ENCODE assay signal across 8 cellular contexts in the genomic region with DNA sequence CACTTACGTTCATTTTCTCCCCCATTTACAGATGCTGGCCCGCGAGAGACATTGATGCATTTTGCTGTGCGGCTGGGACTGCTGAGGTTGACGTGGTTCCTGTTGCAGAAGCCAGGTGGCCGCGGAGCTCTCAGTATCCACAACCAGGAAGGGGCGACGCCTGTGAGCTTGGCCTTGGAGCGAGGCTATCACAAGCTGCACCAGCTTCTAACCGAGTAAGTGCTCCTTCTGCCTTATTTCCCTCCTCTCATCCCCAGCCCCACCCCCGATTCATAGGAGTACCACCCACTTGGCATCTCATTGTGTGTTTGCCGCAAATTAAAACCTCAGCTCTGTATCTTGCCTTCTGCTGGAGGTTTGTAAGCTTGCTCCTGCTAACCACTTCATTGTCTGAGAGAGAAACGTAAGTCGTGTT.
A peak's percentile ranks its signal among the peaks of the same experiment; 100 is the strongest.
DNase-seq lines count a peak whose midpoint lies in the region; FAIRE-seq and TF ChIP-seq lines count a peak whose summit lies in the region.

No MANE protein-coding gene starts in this region.

- H3K4me1 ChIP-seq in rectal smooth muscle tissue (ENCODE audit: control insufficient read depth, insufficient read depth, low read length): peaks cover 12% of the 10 kb centered on the region

- peak overlapping the region; percentile 64 for H3K27ac Mint-ChIP-seq in activated CD4-positive, alpha-beta T cell treated with anti-CD3 and anti-CD28 coated beads, Interleukin-2, amount 10 ng/mL, durations not matched to agents 24 days and 14 days

- FAIRE-seq in D721Med (lab: Jason Lieb, UNC): no peak

- peaks cover 75% of the 10 kb centered on the region for H3K4me1 Mint-ChIP-seq in activated CD4-positive, alpha-beta T cell treated with anti-CD3 and anti-CD28 coated beads, Interleukin-2, amount 10 ng/mL, durations not matched to agents 24 days and 14 days

- H3K36me3 ChIP-seq in rectal smooth muscle tissue (ENCODE audit: control insufficient read depth, insufficient read depth, low read length): no peaks in the 10 kb centered on the region

- no peaks in the 10 kb centered on the region for H3K27me3 ChIP-seq in rectal smooth muscle tissue (ENCODE audit: control insufficient read depth, insufficient read depth, low read length)

- H3K36me3 Mint-ChIP-seq in activated CD4-positive, alpha-beta T cell treated with anti-CD3 and anti-CD28 coated beads, Interleukin-2, amount 10 ng/mL, durations not matched to agents 24 days and 14 days (ENCODE audit: low read depth): peaks cover 31% of the 10 kb centered on the region

- H3K4me3 ChIP-seq in rectal smooth muscle tissue (ENCODE audit: low read length): peak overlapping the region; percentile 26

- H3K27me3 Mint-ChIP-seq in activated CD4-positive, alpha-beta T cell treated with anti-CD3 and anti-CD28 coated beads, Interleukin-2, amount 10 ng/mL, durations not matched to agents 24 days and 14 days: no peaks in the 10 kb centered on the region

- DNase-seq in NCI-H1092 treated with DMSO at 0.1 percent for 48 hours (lab: John Stamatoyannopoulos, UW) (peak; percentile 13), NCI-H1092 (lab: John Stamatoyannopoulos, UW) (no peak), fibroblast of gingiva (ENCODE audit: low read depth) (peak; percentile 20), D721Med (ENCODE audit: insufficient read length, low spot score) (no peak), SK-N-DZ (ENCODE audit: low spot score) (no peak)
- DNase-seq in activated CD4-positive, alpha-beta T cell treated with anti-CD3 and anti-CD28 coated beads, Interleukin-2, amount 10 ng/mL, durations not matched to agents 24 days and 14 days: peak; percentile 82
- DNase-seq in effector CD4-positive, alpha-beta T cell: no peak

- H3K4me3 Mint-ChIP-seq in activated CD4-positive, alpha-beta T cell treated with anti-CD3 and anti-CD28 coated beads, Interleukin-2, amount 10 ng/mL, durations not matched to agents 24 days and 14 days: peak overlapping the region; percentile 74

- no peaks in the 10 kb centered on the region for H3K9me3 Mint-ChIP-seq in activated CD4-positive, alpha-beta T cell treated with anti-CD3 and anti-CD28 coated beads, Interleukin-2, amount 10 ng/mL, durations not matched to agents 24 days and 14 days

- no peak overlapping the region for H3K9ac ChIP-seq in rectal smooth muscle tissue (ENCODE audit: low read length)

- intact Hi-C loops in activated CD4-positive, alpha-beta T cell treated with anti-CD3 and anti-CD28 coated beads, Interleukin-2, amount 10 ng/mL, durations not matched to agents 24 days and 14 days (cut with micrococcal nuclease): loop anchor here (1.0 to 5.0 kb wide), 5 partner anchors 13 to 159 kb away; no protein-coding TSS in a partner anchor

- no peak for TF ChIP-seq CTCF in D721Med (IDR thresholded peaks at IDR 0.05; ENCODE audit: insufficient read depth, missing control alignments)

- H3K27ac ChIP-seq in rectal smooth muscle tissue (ENCODE audit: low read depth, low read length): no peak overlapping the region

Comparison
In these comparisons a context has a peak if more than half of its experiments do, and no peak if none do; other contexts are left out.
1. DNase-seq: peak in NCI-H1092 treated with DMSO at 0.1 percent for 48 hours (single experiment), activated CD4-positive, alpha-beta T cell treated with anti-CD3 and anti-CD28 coated beads, Interleukin-2, amount 10 ng/mL, durations not matched to agents 24 days and 14 days (single experiment) and fibroblast of gingiva (single experiment); none in NCI-H1092 (single experiment), D721Med (single experiment), SK-N-DZ (single experiment) and effector CD4-positive, alpha-beta T cell (single experiment).